Comparison of ENCODE assay signal across 1 cellular context in the genomic region with DNA sequence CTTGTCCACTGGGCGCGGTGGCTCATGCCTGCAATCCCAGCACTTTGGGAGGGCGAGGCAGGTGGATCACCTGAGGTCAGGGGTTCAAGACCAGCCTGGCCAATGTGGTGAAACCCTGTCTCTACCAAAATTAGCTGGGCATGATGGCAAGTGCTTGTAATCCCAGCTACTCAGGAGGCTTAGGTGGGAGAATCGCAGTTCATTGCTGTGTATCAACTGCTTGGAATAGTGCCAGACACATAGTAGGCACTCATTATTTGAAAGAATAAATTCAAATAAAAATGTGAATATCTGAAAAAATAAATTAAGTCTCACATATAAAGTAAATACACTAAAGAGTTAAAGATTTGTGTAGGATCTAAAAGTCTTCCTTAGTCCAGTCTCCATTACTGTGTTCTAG.
A peak's percentile ranks its signal among the peaks of the same experiment; 100 is the strongest.
TF ChIP-seq lines count a peak whose summit lies in the region.

No MANE protein-coding gene starts in this region.

TF ChIP-seq in K562, 482 proteins besides CTCF, POLR2A, EP300 and RAD21:
- TF ChIP-seq ZKSCAN1 (IDR thresholded peaks at IDR 0.05; ENCODE audit: low read depth, low read length): peak; percentile 83
- no peak for TF ChIP-seq ETV6 (IDR thresholded peaks at IDR 0.05; ENCODE audit: borderline replicate concordance in 1 of 2, low read depth in 2 of 2, low read length in 1 of 2)
- 0 out of 2 replicates have a peak, but pooled peaks have one; percentile 46 for TF ChIP-seq ETV6 (CRISPR knock-in tag; IDR thresholded peaks at IDR 0.05; ENCODE audit: borderline replicate concordance)
- TF ChIP-seq ZNF445 (CRISPR knock-in tag; IDR thresholded peaks at IDR 0.05; ENCODE audit: low read depth): no peak
- TF ChIP-seq NFIC (IDR thresholded peaks at IDR 0.05): peak; percentile 79
TF ChIP-seq in K562: peak in this region for 3.
